12 cellular contexts compared by ENCODE assay signal in the genomic region with DNA sequence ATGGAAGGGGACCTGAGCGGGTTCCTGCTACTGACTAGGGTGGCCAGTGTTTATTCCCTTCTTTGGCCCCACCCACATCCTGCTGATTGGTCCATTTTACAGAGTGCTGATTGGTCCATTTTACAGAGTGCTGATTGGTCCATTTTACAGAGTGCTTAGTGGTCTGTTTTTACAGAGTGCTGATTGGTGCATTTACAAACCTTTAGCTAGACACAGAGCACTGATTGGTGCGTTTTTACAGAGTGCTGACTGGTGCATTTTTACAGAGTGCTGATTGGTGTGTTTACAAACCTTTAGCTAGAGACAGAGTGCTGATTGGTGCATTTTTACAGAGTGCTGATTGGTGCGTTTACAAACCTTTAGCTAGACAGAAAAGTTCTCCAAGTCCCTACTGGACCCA. TPM values are rescaled to one million over a fixed set of nuclear protein-coding genes. Genes with fewer than 3 reads are reported as not detected.
A peak's percentile ranks its signal among the peaks of the same experiment; 100 is the strongest.
DNase-seq lines count a peak whose midpoint lies in the region; ATAC-seq and TF ChIP-seq lines count a peak whose summit lies in the region.
"Not testable (repeated sequence)": the region's sequence is repeated elsewhere in the genome, so short reads cannot be mapped to it uniquely, and the experiment has no call there.
"Had no signal": no experiment of that assay in that cellular context is flagged by ENCODE, and none has a peak within 500 bp of the region (broad histone marks: within the 10 kb centered on the region; RNA-seq: fewer than 3 reads in every experiment).

No MANE protein-coding gene starts in this region.

- not testable (repeated sequence) for H3K36me3 ChIP-seq in HEK293 (ENCODE audit: control insufficient read depth in 2 of 2, insufficient read depth in 1 of 2, low read length in 2 of 2)

- peaks cover 42% of the 10 kb centered on the region for H3K9me3 Mint-ChIP-seq in WTC11
- H3K9me3 Mint-ChIP-seq in activated CD8-positive, alpha-beta T cell treated with anti-CD3 and anti-CD28 coated beads for 36 hours: peaks cover 28% of the 10 kb centered on the region
- H3K9me3 Mint-ChIP-seq in activated T-helper 2 cell treated with anti-CD3 and anti-CD28 coated beads, Interferon-gamma antibody, Interleukin-2, Interleukin-4, amounts not matched to agents 10 μg/mL and 5 μg/mL and 100 μg/mL, durations not matched to agents 14 hours and 24 hours and 36 hours: peaks cover 43% of the 10 kb centered on the region
- not testable (repeated sequence) for H3K9me3 Mint-ChIP-seq in central memory CD8-positive, alpha-beta T cell
- H3K9me3 Mint-ChIP-seq in stimulated activated naive CD8-positive, alpha-beta T cell treated with anti-CD3 and anti-CD28 coated beads, Interleukin-15, Interleukin-2, amounts not matched to agents 100 ng/mL and 50 ng/mL, for 24 hours: peaks cover 15% of the 10 kb centered on the region

- not testable (repeated sequence) for H3K4me1 ChIP-seq in HEK293 (ENCODE audit: control insufficient read depth, insufficient read depth, low read length)

- DNase-seq in WTC11 (ENCODE audit: low spot score); activated T-helper 2 cell treated with anti-CD3 and anti-CD28 coated beads, Interferon-gamma antibody, Interleukin-2, Interleukin-4, amounts not matched to agents 10 μg/mL and 5 μg/mL and 100 μg/mL, durations not matched to agents 14 hours and 24 hours and 36 hours (ENCODE audit: low spot score); central memory CD8-positive, alpha-beta T cell (ENCODE audit: low spot score in 2 of 2): not testable (repeated sequence)
- DNase-seq in activated CD8-positive, alpha-beta T cell treated with anti-CD3 and anti-CD28 coated beads for 36 hours: peak; percentile 20

- H3K27ac Mint-ChIP-seq in WTC11; central memory CD8-positive, alpha-beta T cell (ENCODE audit: low read depth): not testable (repeated sequence)
- peak overlapping the region; percentile 76 for H3K27ac Mint-ChIP-seq in activated CD8-positive, alpha-beta T cell treated with anti-CD3 and anti-CD28 coated beads for 36 hours
- H3K27ac Mint-ChIP-seq in activated T-helper 2 cell treated with anti-CD3 and anti-CD28 coated beads, Interferon-gamma antibody, Interleukin-2, Interleukin-4, amounts not matched to agents 10 μg/mL and 5 μg/mL and 100 μg/mL, durations not matched to agents 14 hours and 24 hours and 36 hours: peak overlapping the region; percentile 73
- H3K27ac Mint-ChIP-seq in stimulated activated naive CD8-positive, alpha-beta T cell treated with anti-CD3 and anti-CD28 coated beads, Interleukin-15, Interleukin-2, amounts not matched to agents 100 ng/mL and 50 ng/mL, for 24 hours: peak overlapping the region; percentile 86

- H3K27me3 Mint-ChIP-seq in WTC11 (ENCODE audit: low read depth): peaks cover 72% of the 10 kb centered on the region
- not testable (repeated sequence) for H3K27me3 Mint-ChIP-seq in activated CD8-positive, alpha-beta T cell treated with anti-CD3 and anti-CD28 coated beads for 36 hours; activated T-helper 2 cell treated with anti-CD3 and anti-CD28 coated beads, Interferon-gamma antibody, Interleukin-2, Interleukin-4, amounts not matched to agents 10 μg/mL and 5 μg/mL and 100 μg/mL, durations not matched to agents 14 hours and 24 hours and 36 hours (ENCODE audit: low read depth); central memory CD8-positive, alpha-beta T cell; stimulated activated naive CD8-positive, alpha-beta T cell treated with anti-CD3 and anti-CD28 coated beads, Interleukin-15, Interleukin-2, amounts not matched to agents 100 ng/mL and 50 ng/mL, for 24 hours

- TF ChIP-seq CTCF in HEK293 (tag by site-specific recombination; IDR thresholded peaks at IDR 0.05); WTC11 (IDR thresholded peaks at IDR 0.05); activated CD8-positive, alpha-beta T cell treated with anti-CD3 and anti-CD28 coated beads for 36 hours (IDR thresholded peaks at IDR 0.05): not testable (repeated sequence)

- intact Hi-C loops in activated CD8-positive, alpha-beta T cell treated with anti-CD3 and anti-CD28 coated beads for 36 hours (cut with micrococcal nuclease); activated T-helper 2 cell treated with anti-CD3 and anti-CD28 coated beads, Interferon-gamma antibody, Interleukin-2, Interleukin-4, amounts not matched to agents 10 μg/mL and 5 μg/mL and 100 μg/mL, durations not matched to agents 14 hours and 24 hours and 36 hours (cut with micrococcal nuclease): not testable (repeated sequence)

- not testable (repeated sequence) for H3K4me3 ChIP-seq in HEK293 (ENCODE audit: low read depth, low read length)

- H3K9me3 ChIP-seq in HEK293 (ENCODE audit: control insufficient read depth, insufficient read depth, low read depth, low read length): not testable (repeated sequence)

- POLR2A ChIA-PET in HEK293 (lab: Yijun Ruan, JAX); WTC11 (lab: Charles Lee): not testable (repeated sequence)
- POLR2A ChIA-PET in activated CD8-positive, alpha-beta T cell treated with anti-CD3 and anti-CD28 coated beads for 36 hours (lab: Charles Lee): interaction anchor here (0.7 to 1.4 kb wide), 3 partner anchors 14 to 75 kb away, joined by 3 read pairs; partner anchors contain the start of gene NKG7

- H3K4me3 Mint-ChIP-seq in WTC11; activated CD8-positive, alpha-beta T cell treated with anti-CD3 and anti-CD28 coated beads for 36 hours; activated T-helper 2 cell treated with anti-CD3 and anti-CD28 coated beads, Interferon-gamma antibody, Interleukin-2, Interleukin-4, amounts not matched to agents 10 μg/mL and 5 μg/mL and 100 μg/mL, durations not matched to agents 14 hours and 24 hours and 36 hours (ENCODE audit: low read depth); stimulated activated naive CD8-positive, alpha-beta T cell treated with anti-CD3 and anti-CD28 coated beads, Interleukin-15, Interleukin-2, amounts not matched to agents 100 ng/mL and 50 ng/mL, for 24 hours: not testable (repeated sequence)
- peak overlapping the region; percentile 37 for H3K4me3 Mint-ChIP-seq in central memory CD8-positive, alpha-beta T cell

- ATAC-seq in WTC11; activated CD8-positive, alpha-beta T cell treated with anti-CD3 and anti-CD28 coated beads for 36 hours; central memory CD8-positive, alpha-beta T cell (replicated peaks; ENCODE audit: extremely low read depth, poor library complexity, severe bottlenecking): not testable (repeated sequence)

- H3K4me1 Mint-ChIP-seq in WTC11: not testable (repeated sequence)
- peaks cover 55% of the 10 kb centered on the region for H3K4me1 Mint-ChIP-seq in activated CD8-positive, alpha-beta T cell treated with anti-CD3 and anti-CD28 coated beads for 36 hours (ENCODE audit: low read depth)
- peaks cover 59% of the 10 kb centered on the region for H3K4me1 Mint-ChIP-seq in activated T-helper 2 cell treated with anti-CD3 and anti-CD28 coated beads, Interferon-gamma antibody, Interleukin-2, Interleukin-4, amounts not matched to agents 10 μg/mL and 5 μg/mL and 100 μg/mL, durations not matched to agents 14 hours and 24 hours and 36 hours (ENCODE audit: low read depth)
- H3K4me1 Mint-ChIP-seq in central memory CD8-positive, alpha-beta T cell: peaks cover 15% of the 10 kb centered on the region
- peaks cover 68% of the 10 kb centered on the region for H3K4me1 Mint-ChIP-seq in stimulated activated naive CD8-positive, alpha-beta T cell treated with anti-CD3 and anti-CD28 coated beads, Interleukin-15, Interleukin-2, amounts not matched to agents 100 ng/mL and 50 ng/mL, for 24 hours (ENCODE audit: low read depth)

- CTCF ChIA-PET in HEK293 (lab: Yijun Ruan, JAX) (interaction anchor here (0.6 to 3.4 kb wide), 6 partner anchors 9 to 353 kb away, joined by 3 to 11 read pairs (median 6); no protein-coding TSS in a partner anchor), WTC11 (lab: Charles Lee) (interaction anchor here (1.2 to 1.3 kb wide), 2 partner anchors 9 to 26 kb away, joined by 3 read pairs; no protein-coding TSS in a partner anchor)
- CTCF ChIA-PET in activated CD8-positive, alpha-beta T cell treated with anti-CD3 and anti-CD28 coated beads for 36 hours (lab: Charles Lee): interaction anchor here (1.0 to 2.1 kb wide), 3 partner anchors 8 to 26 kb away, joined by 3 to 9 read pairs (median 4); no protein-coding TSS in a partner anchor

- H3K27ac ChIP-seq in HEK293 (ENCODE audit: extremely low read depth, low read depth, low read length): not testable (repeated sequence)

- H3K36me3 Mint-ChIP-seq in WTC11; central memory CD8-positive, alpha-beta T cell (ENCODE audit: insufficient read depth): not testable (repeated sequence)
- peaks cover 17% of the 10 kb centered on the region for H3K36me3 Mint-ChIP-seq in activated CD8-positive, alpha-beta T cell treated with anti-CD3 and anti-CD28 coated beads for 36 hours (ENCODE audit: low read depth)
- H3K36me3 Mint-ChIP-seq in activated T-helper 2 cell treated with anti-CD3 and anti-CD28 coated beads, Interferon-gamma antibody, Interleukin-2, Interleukin-4, amounts not matched to agents 10 μg/mL and 5 μg/mL and 100 μg/mL, durations not matched to agents 14 hours and 24 hours and 36 hours (ENCODE audit: low read depth): peaks cover 42% of the 10 kb centered on the region
- peaks cover 19% of the 10 kb centered on the region for H3K36me3 Mint-ChIP-seq in stimulated activated naive CD8-positive, alpha-beta T cell treated with anti-CD3 and anti-CD28 coated beads, Interleukin-15, Interleukin-2, amounts not matched to agents 100 ng/mL and 50 ng/mL, for 24 hours (ENCODE audit: low read depth)

RNA-seq across cellular contexts. Expression of gene SIGLEC8, which starts 10.7 kb away (rescaled TPM):
- total RNA-seq in WTC11 (2021): not detected in 3 replicates
- total RNA-seq in activated CD8-positive, alpha-beta T cell treated with anti-CD3 and anti-CD28 coated beads for 36 hours: not detected
- total RNA-seq in activated T-helper 2 cell treated with anti-CD3 and anti-CD28 coated beads, Interferon-gamma antibody, Interleukin-2, Interleukin-4, amounts not matched to agents 10 μg/mL and 5 μg/mL and 100 μg/mL, durations not matched to agents 14 hours and 24 hours and 36 hours: 0.07 and 0.18 TPM in 2 replicates
- total RNA-seq: A172; B cell; CD4-positive, alpha-beta memory T cell; G401; GM12878; H4 had no signal

RNA-seq across cellular contexts. Expression of gene SIGLEC10, which starts 30.1 kb away (rescaled TPM):
- 0.44 TPM in 1 of 3 replicates, not detected in the others for total RNA-seq in WTC11 (2021)
- under 1 TPM in 1 of 2 experiments, not detected in 1; 0.32 TPM for total RNA-seq in activated CD8-positive, alpha-beta T cell treated with anti-CD3 and anti-CD28 coated beads for 36 hours
- total RNA-seq in activated T-helper 2 cell treated with anti-CD3 and anti-CD28 coated beads, Interferon-gamma antibody, Interleukin-2, Interleukin-4, amounts not matched to agents 10 μg/mL and 5 μg/mL and 100 μg/mL, durations not matched to agents 14 hours and 24 hours and 36 hours: 4.0 and 6.6 TPM in 2 replicates
- total RNA-seq: A172, G401, H4 had no signal

RNA-seq across cellular contexts. Expression of gene CEACAM18, which starts 30.8 kb away (rescaled TPM):
- not detected in 3 replicates for total RNA-seq in WTC11 (2021)
- total RNA-seq in activated CD8-positive, alpha-beta T cell treated with anti-CD3 and anti-CD28 coated beads for 36 hours: not detected
- not detected in 2 replicates for total RNA-seq in activated T-helper 2 cell treated with anti-CD3 and anti-CD28 coated beads, Interferon-gamma antibody, Interleukin-2, Interleukin-4, amounts not matched to agents 10 μg/mL and 5 μg/mL and 100 μg/mL, durations not matched to agents 14 hours and 24 hours and 36 hours
- total RNA-seq: A172; B cell; CD4-positive, alpha-beta memory T cell; G401; GM12878; H4 had no signal

RNA-seq across cellular contexts. Expression of gene SIGLEC12, which starts 54.1 kb away (rescaled TPM):
- not detected in 3 replicates for total RNA-seq in WTC11 (2021)
- under 1 TPM; 0.34 to 0.43 TPM for total RNA-seq in activated CD8-positive, alpha-beta T cell treated with anti-CD3 and anti-CD28 coated beads for 36 hours
- total RNA-seq in activated T-helper 2 cell treated with anti-CD3 and anti-CD28 coated beads, Interferon-gamma antibody, Interleukin-2, Interleukin-4, amounts not matched to agents 10 μg/mL and 5 μg/mL and 100 μg/mL, durations not matched to agents 14 hours and 24 hours and 36 hours: 4.5 and 4.6 TPM in 2 replicates
- total RNA-seq: A172; B cell; CD4-positive, alpha-beta memory T cell; G401; H4 had no signal

RNA-seq across cellular contexts. Expression of gene C19orf84, which starts 57.1 kb away (rescaled TPM):
- total RNA-seq in WTC11 (2021): 2.9 to 6.1 TPM (median 5.7 TPM) in 3 replicates
- not detected for total RNA-seq in activated CD8-positive, alpha-beta T cell treated with anti-CD3 and anti-CD28 coated beads for 36 hours
- 0.14 and 0.27 TPM in 2 replicates for total RNA-seq in activated T-helper 2 cell treated with anti-CD3 and anti-CD28 coated beads, Interferon-gamma antibody, Interleukin-2, Interleukin-4, amounts not matched to agents 10 μg/mL and 5 μg/mL and 100 μg/mL, durations not matched to agents 14 hours and 24 hours and 36 hours
- total RNA-seq: A172; B cell; CD4-positive, alpha-beta memory T cell; G401; H4 had no signal
